Comparison of ENCODE assay signal across 26 cellular contexts in the genomic region with DNA sequence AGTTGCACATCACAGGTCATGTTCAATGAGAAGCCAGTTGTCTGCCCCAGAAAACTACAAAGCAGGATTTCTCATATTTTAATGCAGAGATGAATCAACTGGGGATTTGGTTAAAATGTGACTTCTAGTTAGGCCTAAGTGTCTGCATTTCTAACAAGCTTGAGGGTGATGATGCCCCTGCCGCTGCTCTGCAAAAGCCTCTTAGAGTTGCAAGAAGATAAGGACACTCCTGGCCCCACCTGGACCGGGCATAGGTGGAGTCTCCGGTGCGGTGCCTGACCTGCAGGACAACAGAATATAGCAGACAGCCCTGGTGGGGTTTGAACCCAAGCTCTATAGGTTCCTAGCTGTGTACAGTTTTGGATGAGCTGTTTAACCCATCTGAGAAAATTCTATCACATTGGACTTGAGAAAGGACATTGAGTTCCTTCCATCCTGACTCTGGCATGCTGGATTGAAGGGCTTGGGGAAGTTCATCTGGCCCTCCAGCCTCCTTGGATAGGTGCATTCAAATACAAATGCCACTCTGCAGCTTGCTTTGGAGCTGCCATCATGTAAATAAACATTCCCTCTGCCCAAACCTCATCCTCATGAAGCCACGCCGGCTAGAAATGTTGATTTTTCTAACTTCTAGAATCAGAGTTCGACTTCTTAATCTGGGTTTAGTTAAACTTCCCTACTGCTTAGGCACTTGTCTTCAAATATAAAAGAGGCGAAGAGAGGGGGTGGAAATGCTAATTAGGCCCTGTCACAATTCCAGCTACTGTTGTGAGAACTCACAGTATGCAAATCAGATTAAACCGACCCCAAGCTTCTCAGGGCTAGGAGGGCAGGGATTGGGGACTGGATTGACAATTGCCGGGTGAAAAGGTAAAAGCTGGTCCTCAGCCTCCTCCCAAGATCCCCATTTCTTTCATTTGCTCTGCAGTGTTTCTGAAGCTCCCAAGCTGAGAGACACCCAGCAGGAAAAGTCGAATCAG.
"Had no signal": no experiment of that assay in that cellular context is flagged by ENCODE, and none has a peak within 500 bp of the region (broad histone marks: within the 10 kb centered on the region; RNA-seq: fewer than 3 reads in every experiment).

No MANE protein-coding gene starts in this region.

- H3K36me3 Mint-ChIP-seq: activated CD4-positive, alpha-beta memory T cell treated with anti-CD3 and anti-CD28 coated beads for 36 hours; naive thymus-derived CD8-positive, alpha-beta T cell; stimulated activated effector memory CD8-positive, alpha-beta T cell treated with anti-CD3 and anti-CD28 coated beads, Interleukin-12 subunit alpha, Interleukin-12 subunit beta, amount 100 ng/mL, for 72 hours had no signal

- H3K27ac Mint-ChIP-seq: activated CD4-positive, alpha-beta memory T cell treated with anti-CD3 and anti-CD28 coated beads for 36 hours; activated naive CD8-positive, alpha-beta T cell treated with anti-CD3 and anti-CD28 coated beads, Interleukin-2, amount 50 U/mL, for 24 hours; effector memory CD8-positive, alpha-beta T cell; stimulated activated effector memory CD8-positive, alpha-beta T cell treated with anti-CD3 and anti-CD28 coated beads, Interleukin-12 subunit alpha, Interleukin-12 subunit beta, amount 100 ng/mL, for 72 hours had no signal

- H3K27me3 Mint-ChIP-seq: activated CD4-positive, alpha-beta memory T cell treated with anti-CD3 and anti-CD28 coated beads for 36 hours had no signal

- DNase-seq: activated CD4-positive, alpha-beta memory T cell treated with anti-CD3 and anti-CD28 coated beads for 36 hours; activated CD4-positive, alpha-beta T cell treated with anti-CD3 and anti-CD28 coated beads for 4 hours; activated CD4-positive, CD25-positive, alpha-beta regulatory T cell; activated naive CD4-positive, alpha-beta T cell treated with anti-CD3 and anti-CD28 coated beads, Interleukin-2, amount 50 U/mL, for 16 hours; activated naive CD8-positive, alpha-beta T cell treated with anti-CD3 and anti-CD28 coated beads, Interleukin-2, amount 50 U/mL, for 24 hours; activated T-cell treated with anti-CD3 and anti-CD28 coated beads, Interleukin-2, amount 50 U/mL, for 48 hours; dermis blood vessel endothelial cell; effector memory CD8-positive, alpha-beta T cell; esophagus squamous epithelium; heart left ventricle; kidney glomerular epithelial cell; left lung; naive thymus-derived CD8-positive, alpha-beta T cell; pancreas; psoas muscle; right lobe of liver; stimulated activated CD4-positive, alpha-beta T cell treated with anti-CD3 and anti-CD28 coated beads, Interleukin-1b, Interleukin-23, amount 100 ng/mL, for 48 hours; stomach; T1000; transverse colon had no signal

- ATAC-seq: activated naive CD8-positive, alpha-beta T cell treated with anti-CD3 and anti-CD28 coated beads, Interleukin-2, amount 50 U/mL, for 24 hours; effector memory CD8-positive, alpha-beta T cell; gastroesophageal sphincter; heart left ventricle; left lung; naive thymus-derived CD8-positive, alpha-beta T cell; pancreas; psoas muscle; right lobe of liver; stimulated activated effector memory CD8-positive, alpha-beta T cell treated with anti-CD3 and anti-CD28 coated beads, Interleukin-12 subunit alpha, Interleukin-12 subunit beta, amount 100 ng/mL, for 72 hours had no signal

- H3K36me3 ChIP-seq: cardiac muscle cell, esophagus squamous epithelium, gastroesophageal sphincter, heart left ventricle, left lung, neutrophil, pancreas, right lobe of liver, stomach, transverse colon had no signal

- H3K9me3 ChIP-seq: esophagus squamous epithelium, gastroesophageal sphincter, heart left ventricle, left lung, neutrophil, pancreas, psoas muscle, right lobe of liver, stomach, transverse colon had no signal

- H3K27me3 ChIP-seq: cardiac muscle cell, esophagus squamous epithelium, left lung, neutrophil, right lobe of liver, transverse colon had no signal

- H3K4me3 Mint-ChIP-seq: activated CD4-positive, alpha-beta memory T cell treated with anti-CD3 and anti-CD28 coated beads for 36 hours; activated naive CD8-positive, alpha-beta T cell treated with anti-CD3 and anti-CD28 coated beads, Interleukin-2, amount 50 U/mL, for 24 hours; effector memory CD8-positive, alpha-beta T cell; naive thymus-derived CD8-positive, alpha-beta T cell; stimulated activated effector memory CD8-positive, alpha-beta T cell treated with anti-CD3 and anti-CD28 coated beads, Interleukin-12 subunit alpha, Interleukin-12 subunit beta, amount 100 ng/mL, for 72 hours had no signal

- H3K4me3 ChIP-seq: cardiac muscle cell, esophagus squamous epithelium, gastroesophageal sphincter, heart left ventricle, left lung, lung, pancreas, psoas muscle, right lobe of liver, skin epidermis, stomach, transverse colon had no signal

- H3K9me3 Mint-ChIP-seq: activated CD4-positive, alpha-beta memory T cell treated with anti-CD3 and anti-CD28 coated beads for 36 hours; effector memory CD8-positive, alpha-beta T cell; naive thymus-derived CD8-positive, alpha-beta T cell; stimulated activated effector memory CD8-positive, alpha-beta T cell treated with anti-CD3 and anti-CD28 coated beads, Interleukin-12 subunit alpha, Interleukin-12 subunit beta, amount 100 ng/mL, for 72 hours had no signal

- H3K27ac ChIP-seq: cardiac muscle cell, esophagus squamous epithelium, gastroesophageal sphincter, heart left ventricle, left lung, neutrophil, pancreas, psoas muscle, right lobe of liver, skin epidermis, stomach, transverse colon had no signal

- H3K4me1 ChIP-seq: esophagus squamous epithelium, gastroesophageal sphincter, heart left ventricle, left lung, pancreas, psoas muscle, right lobe of liver, stomach, transverse colon had no signal
